Comparison of ENCODE assay signal across 20 cellular contexts in genomic region chr4:81021526-81021944, GRCh38. TPM values are rescaled to one million over a fixed set of nuclear protein-coding genes. Genes with fewer than 3 reads are reported as not detected.
DNase-seq lines count a peak whose midpoint lies in the region; ATAC-seq and TF ChIP-seq lines count a peak whose summit lies in the region.
"Had no signal": no experiment of that assay in that cellular context is flagged by ENCODE, and none has a peak within 500 bp of the region (broad histone marks: within the 10 kb centered on the region; RNA-seq: fewer than 3 reads in every experiment).

No MANE protein-coding gene starts in this region.

- H3K4me3 ChIP-seq in PC-9 (0 out of 2 replicates have a peak overlapping the region, but pooled peaks have one; percentile 12), mucosa of descending colon (no peak overlapping the region)
- H3K4me3 ChIP-seq: HAP-1, neural progenitor cell, psoas muscle had no signal

- CTCF ChIA-PET in Calu3 (lab: Charles Lee): interaction anchor here (0.7 to 1.7 kb wide), 7 partner anchors 9 to 659 kb away, joined by 3 to 11 read pairs (median 4); partner anchors contain the start of gene BMP3
- CTCF ChIA-PET in PC-9 (lab: Charles Lee): no interaction called here

- intact Hi-C loops in Calu3 (cut with micrococcal nuclease; ENCODE audit: unreplicated experiment): no loop called here
- intact Hi-C loops in PC-9 (cut with micrococcal nuclease; ENCODE audit: unreplicated experiment): no loop called here
- intact Hi-C loops in mucosa of descending colon (cut with DNase I, micrococcal nuclease): no loop called here
- intact Hi-C loops in CD14-positive monocyte (cut with micrococcal nuclease): no loop called here

- H3K4me3 Mint-ChIP-seq in Calu3 (ENCODE audit: low read depth, unreplicated experiment) (no peak overlapping the region), CD14-positive monocyte (no peak overlapping the region)
- H3K4me3 Mint-ChIP-seq: activated T-cell treated with anti-CD3 and anti-CD28 coated beads, Interleukin-2, amount 50 U/mL, for 24 hours; dendritic cell treated with granulocyte-macrophage colony-stimulating factor and Interleukin-4, amounts not matched to agents 40 ng/mL and 50 ng/mL, for 4 days; neural progenitor cell; stimulated activated naive B cell treated with anti-CD40 and anti-IgM and Interleukin-4, amounts not matched to agents 10 μg/mL and 1 μg/mL and 100 μg/mL, for 72 hours had no signal

- POLR2A ChIA-PET in PC-9 (lab: Charles Lee; ENCODE audit: unreplicated experiment): no interaction called here

- no peaks in the 10 kb centered on the region for H3K36me3 Mint-ChIP-seq in Calu3 (ENCODE audit: insufficient read depth, unreplicated experiment)
- no peaks in the 10 kb centered on the region for H3K36me3 Mint-ChIP-seq in CD14-positive monocyte
- H3K36me3 Mint-ChIP-seq: neural progenitor cell; stimulated activated naive B cell treated with anti-CD40 and anti-IgM and Interleukin-4, amounts not matched to agents 10 μg/mL and 1 μg/mL and 100 μg/mL, for 72 hours had no signal

- no peak overlapping the region; the same call in 1 of the 2 replicates for H2AFZ ChIP-seq in PC-9
- H2AFZ ChIP-seq: neural progenitor cell had no signal

- H3K9me3 ChIP-seq in PC-9 (ENCODE audit: insufficient read depth, low read depth) (no peaks in the 10 kb centered on the region), mucosa of descending colon (no peaks in the 10 kb centered on the region)
- H3K9me3 ChIP-seq: HAP-1, psoas muscle had no signal

- H3K4me2 ChIP-seq in PC-9: peak overlapping the region; percentile 61
- H3K4me2 ChIP-seq: neural progenitor cell had no signal

- H3K9me2 ChIP-seq in PC-9 (ENCODE audit: insufficient read depth): no peaks in the 10 kb centered on the region

- H3K9me3 Mint-ChIP-seq in Calu3 (ENCODE audit: low read depth, unreplicated experiment) (no peaks in the 10 kb centered on the region), CD14-positive monocyte (peaks cover 0 to 6% (median 3%) of the 10 kb centered on the region in 7 donors)
- H3K9me3 Mint-ChIP-seq: activated T-cell treated with anti-CD3 and anti-CD28 coated beads, Interleukin-2, amount 50 U/mL, for 24 hours; neural progenitor cell had no signal

- H3K27me3 ChIP-seq in PC-9 (ENCODE audit: insufficient read depth, low read depth): no peaks in the 10 kb centered on the region

- peak overlapping the region; percentile 32 for H3K27ac Mint-ChIP-seq in Calu3 (ENCODE audit: unreplicated experiment)
- no peak overlapping the region for H3K27ac Mint-ChIP-seq in CD14-positive monocyte
- H3K27ac Mint-ChIP-seq: activated T-cell treated with anti-CD3 and anti-CD28 coated beads, Interleukin-2, amount 50 U/mL, for 24 hours; dendritic cell treated with granulocyte-macrophage colony-stimulating factor and Interleukin-4, amounts not matched to agents 40 ng/mL and 50 ng/mL, for 4 days; neural progenitor cell; stimulated activated naive B cell treated with anti-CD40 and anti-IgM and Interleukin-4, amounts not matched to agents 10 μg/mL and 1 μg/mL and 100 μg/mL, for 72 hours had no signal

- H3K79me2 ChIP-seq in PC-9 (ENCODE audit: low read depth): no peaks in the 10 kb centered on the region

- peak; percentile 52 for DNase-seq in Calu3
- peak; percentile 66 for DNase-seq in DMS79 treated with DMSO at 0.1 percent for 48 hours (lab: John Stamatoyannopoulos, UW)
- DNase-seq in PC-9: peak; percentile 58 to 95
- DNase-seq in mucosa of descending colon: peak in 1 of 3 donors; percentile 85
- DNase-seq in CD14-positive monocyte (ENCODE audit: low spot score): no peak
- DNase-seq: activated CD4-positive, CD25-positive, alpha-beta regulatory T cell treated with anti-CD3 and anti-CD28 coated beads, Interleukin-2, amount 50 U/mL, for 72 hours; activated naive CD4-positive, alpha-beta T cell treated with Interleukin-2 at 50 U/mL for 16 hours; activated T-cell treated with anti-CD3 and anti-CD28 coated beads, Interleukin-2, amount 50 U/mL, for 24 hours; amniotic stem cell; KBM-7; NCI-H524 treated with DMSO at 0.1 percent for 48 hours; psoas muscle; stimulated activated naive B cell treated with anti-CD40 and anti-IgM and Interleukin-4, amounts not matched to agents 10 μg/mL and 1 μg/mL and 100 μg/mL, for 72 hours had no signal

- ATAC-seq in mucosa of descending colon (peak; percentile 88), esophagus mucosa (no peak), GM21515 (IDR thresholded peaks at IDR 0.05; ENCODE audit: unreplicated experiment) (no peak), HG02885 (IDR thresholded peaks at IDR 0.05; ENCODE audit: poor library complexity, unreplicated experiment) (no peak)
- ATAC-seq: psoas muscle; stimulated activated naive B cell treated with anti-CD40 and anti-IgM and Interleukin-4, amounts not matched to agents 10 μg/mL and 1 μg/mL and 100 μg/mL, for 72 hours had no signal

- H3K4me1 ChIP-seq in PC-9 (replicated peaks; ENCODE audit: insufficient read depth) (peaks cover 44% of the 10 kb centered on the region), mucosa of descending colon (ENCODE audit: low read depth) (peaks cover 13% of the 10 kb centered on the region)
- H3K4me1 ChIP-seq: HAP-1, neural progenitor cell, psoas muscle had no signal

- H3K36me3 ChIP-seq in PC-9 (ENCODE audit: low read depth) (no peaks in the 10 kb centered on the region), mucosa of descending colon (ENCODE audit: low read depth) (no peaks in the 10 kb centered on the region)
- H3K36me3 ChIP-seq: HAP-1, neural progenitor cell had no signal

- peak overlapping the region; percentile 77 for H3K27ac ChIP-seq in PC-9
- H3K27ac ChIP-seq: C4-2B, neural progenitor cell, psoas muscle had no signal

- peaks cover 17% of the 10 kb centered on the region for H3F3A ChIP-seq in PC-9 (ENCODE audit: insufficient read depth, low read depth)

- TF ChIP-seq CTCF in Calu3 (IDR thresholded peaks at IDR 0.05; ENCODE audit: unreplicated experiment) (no peak), PC-9 (conservative IDR thresholded peaks at IDR 0.05) (no peak), mucosa of descending colon (IDR thresholded peaks at IDR 0.05) (no peak), CD14-positive monocyte (IDR thresholded peaks at IDR 0.05) (no peak)

- peaks cover 12% of the 10 kb centered on the region for H3K4me1 Mint-ChIP-seq in Calu3 (ENCODE audit: low read depth, unreplicated experiment)
- no peaks in the 10 kb centered on the region for H3K4me1 Mint-ChIP-seq in CD14-positive monocyte
- H3K4me1 Mint-ChIP-seq: neural progenitor cell; stimulated activated naive B cell treated with anti-CD40 and anti-IgM and Interleukin-4, amounts not matched to agents 10 μg/mL and 1 μg/mL and 100 μg/mL, for 72 hours had no signal

- BruUV-seq in Calu3 (replicated peaks; lab: Mats Ljungman, UMichigan) (no TSS peak), PC-9 (replicated peaks; lab: Mats Ljungman, UMichigan) (no TSS peak)

- H3K27me3 Mint-ChIP-seq in Calu3 (ENCODE audit: unreplicated experiment) (peaks cover 9% of the 10 kb centered on the region), CD14-positive monocyte (ENCODE audit: low read depth in 3 of 3) (peaks cover 4 to 12% (median 4%) of the 10 kb centered on the region in 3 donors)

- no peaks in the 10 kb centered on the region for H4K20me1 ChIP-seq in PC-9 (ENCODE audit: insufficient read depth)

RNA-seq across cellular contexts. Expression of gene BMP3, which starts 9.0 kb away (rescaled TPM):
- total RNA-seq in Calu3 (2022) (0.10 and 0.17 TPM in 2 replicates), PC-9 (2021) (0.41 and 0.50 TPM in 2 replicates), mucosa of descending colon (10 to 100 TPM; 20.9 to 67.9 (median 39.6) TPM), esophagus mucosa (0.28 TPM)
- polyA plus RNA-seq in CD14-positive monocyte: not detected

Comparison
In these comparisons a context has a peak if more than half of its experiments do, and no peak if none do; other contexts are left out.
1. RNA of gene BMP3, which starts 9.0 kb away (total RNA-seq): 20.9 to 67.9 TPM in mucosa of descending colon; 0.41 to 0.50 TPM in PC-9, 0.28 TPM in esophagus mucosa (single experiment) and 0.10 to 0.17 TPM in Calu3; every median in the first group is over 10 times any median in the second.